ENCODE assay signal across 14 cellular contexts in the genomic region with DNA sequence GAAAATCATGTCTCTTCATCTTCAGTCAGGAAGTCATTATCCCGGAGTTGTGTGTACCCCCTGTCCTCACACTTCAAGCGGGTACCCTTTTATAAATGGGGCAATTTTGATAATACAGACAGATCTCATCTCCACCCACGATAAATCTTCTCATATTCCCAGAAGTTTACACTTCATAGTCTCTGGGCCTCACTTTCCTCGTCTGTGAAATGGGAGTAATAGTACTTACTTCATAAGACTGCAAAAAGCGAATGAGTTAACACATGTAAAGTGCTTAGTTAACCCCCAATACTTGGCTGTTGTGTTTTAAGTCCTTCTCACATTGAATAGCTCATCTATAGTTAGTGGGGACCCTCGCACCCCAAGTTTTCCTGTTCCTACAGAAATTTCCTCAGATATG. TPM values are rescaled to one million over a fixed set of nuclear protein-coding genes. Genes with fewer than 3 reads are reported as not detected.
DNase-seq lines count a peak whose midpoint lies in the region; TF ChIP-seq lines count a peak whose summit lies in the region.
"Had no signal": no experiment of that assay in that cellular context is flagged by ENCODE, and none has a peak within 500 bp of the region (broad histone marks: within the 10 kb centered on the region; RNA-seq: fewer than 3 reads in every experiment).

No MANE protein-coding gene starts in this region.

- H3K9me3 Mint-ChIP-seq in T-helper 1 cell treated with Interleukin-12 subunit alpha and Interleukin-12 subunit beta and Interleukin-4 antibody, amounts not matched to agents 30 μg/mL and 1 μg/mL, for 36 hours: no peaks in the 10 kb centered on the region
- H3K9me3 Mint-ChIP-seq in activated naive CD8-positive, alpha-beta T cell treated with anti-CD3 and anti-CD28 coated beads for 36 hours: no peaks in the 10 kb centered on the region
- no peaks in the 10 kb centered on the region for H3K9me3 Mint-ChIP-seq in immature natural killer cell
- peaks cover 2% of the 10 kb centered on the region for H3K9me3 Mint-ChIP-seq in nephron progenitor cell

- no peak overlapping the region for H3K4me3 Mint-ChIP-seq in T-helper 1 cell treated with Interleukin-12 subunit alpha and Interleukin-12 subunit beta and Interleukin-4 antibody, amounts not matched to agents 30 μg/mL and 1 μg/mL, for 36 hours
- no peak overlapping the region for H3K4me3 Mint-ChIP-seq in activated naive CD8-positive, alpha-beta T cell treated with anti-CD3 and anti-CD28 coated beads for 36 hours
- H3K4me3 Mint-ChIP-seq in immature natural killer cell (no peak overlapping the region), nephron progenitor cell (no peak overlapping the region)

- peaks cover 40% of the 10 kb centered on the region for H3K36me3 Mint-ChIP-seq in T-helper 1 cell treated with Interleukin-12 subunit alpha and Interleukin-12 subunit beta and Interleukin-4 antibody, amounts not matched to agents 30 μg/mL and 1 μg/mL, for 36 hours (ENCODE audit: low read depth)
- H3K36me3 Mint-ChIP-seq in activated naive CD8-positive, alpha-beta T cell treated with anti-CD3 and anti-CD28 coated beads for 36 hours: peaks cover 41% of the 10 kb centered on the region
- peaks cover 13 to 23% (median 14%) of the 10 kb centered on the region in 3 donors for H3K36me3 Mint-ChIP-seq in immature natural killer cell
- peaks cover 31% of the 10 kb centered on the region for H3K36me3 Mint-ChIP-seq in nephron progenitor cell (ENCODE audit: low read depth)

- no peaks in the 10 kb centered on the region for H3K27me3 Mint-ChIP-seq in T-helper 1 cell treated with Interleukin-12 subunit alpha and Interleukin-12 subunit beta and Interleukin-4 antibody, amounts not matched to agents 30 μg/mL and 1 μg/mL, for 36 hours (ENCODE audit: low read depth)
- H3K27me3 Mint-ChIP-seq in activated naive CD8-positive, alpha-beta T cell treated with anti-CD3 and anti-CD28 coated beads for 36 hours: no peaks in the 10 kb centered on the region
- H3K27me3 Mint-ChIP-seq in immature natural killer cell (ENCODE audit: low read depth in 3 of 3) (peaks cover 3 to 4% (median 3%) of the 10 kb centered on the region in 3 donors), nephron progenitor cell (ENCODE audit: low read depth, poor library complexity) (no peaks in the 10 kb centered on the region)

- TF ChIP-seq CTCF in nephron progenitor cell (IDR thresholded peaks at IDR 0.05): no peak

- peak overlapping the region; percentile 15 for H3K27ac ChIP-seq in temporal lobe (ENCODE audit: low read depth, low read length)

- H3K27ac Mint-ChIP-seq in T-helper 1 cell treated with Interleukin-12 subunit alpha and Interleukin-12 subunit beta and Interleukin-4 antibody, amounts not matched to agents 30 μg/mL and 1 μg/mL, for 36 hours: peak overlapping the region; percentile 67
- peak overlapping the region; percentile 80 for H3K27ac Mint-ChIP-seq in activated naive CD8-positive, alpha-beta T cell treated with anti-CD3 and anti-CD28 coated beads for 36 hours
- H3K27ac Mint-ChIP-seq in immature natural killer cell: peak overlapping the region; percentile 32 to 91 (median 86)
- H3K27ac Mint-ChIP-seq in nephron progenitor cell: no peak overlapping the region

- DNase-seq in T-helper 1 cell (no peak), immature natural killer cell (no peak), pons (ENCODE audit: low spot score) (no peak), nephron progenitor cell (no peak), kidney glomerular epithelial cell (lab: John Stamatoyannopoulos, UW) (no peak)
- no peak for DNase-seq in activated naive CD8-positive, alpha-beta T cell treated with anti-CD3 and anti-CD28 coated beads for 36 hours
- DNase-seq: 8988T; activated CD4-positive, alpha-beta T cell treated with anti-CD3 and anti-CD28 coated beads, Interleukin-2, amount 50 U/mL, for 1 hour; activated gamma-delta T cell treated with Interleukin-2 at 50 U/mL for 16 hours; NCI-H1105; NCI-H446 had no signal

- H3K4me1 Mint-ChIP-seq in T-helper 1 cell treated with Interleukin-12 subunit alpha and Interleukin-12 subunit beta and Interleukin-4 antibody, amounts not matched to agents 30 μg/mL and 1 μg/mL, for 36 hours (ENCODE audit: low read depth): peaks cover 44% of the 10 kb centered on the region
- peaks cover 46% of the 10 kb centered on the region for H3K4me1 Mint-ChIP-seq in activated naive CD8-positive, alpha-beta T cell treated with anti-CD3 and anti-CD28 coated beads for 36 hours
- peaks cover 42 to 43% of the 10 kb centered on the region in 2 donors for H3K4me1 Mint-ChIP-seq in immature natural killer cell
- peaks cover 20% of the 10 kb centered on the region for H3K4me1 Mint-ChIP-seq in nephron progenitor cell

RNA-seq across cellular contexts. Expression of a gene that starts 0.8 kb away (rescaled TPM):
- under 1 TPM in 1 of 2 experiments, not detected in 1; 0.04 TPM for total RNA-seq in activated naive CD8-positive, alpha-beta T cell treated with anti-CD3 and anti-CD28 coated beads for 36 hours
- under 1 TPM in 1 of 3 donors, not detected in 2; 0.13 TPM for polyA plus RNA-seq in immature natural killer cell
- total RNA-seq in temporal lobe: under 0.01 TPM

RNA-seq across cellular contexts. Expression of a gene that starts 37.8 kb away (rescaled TPM):
- 100 to 1,000 TPM; 725 to 753 TPM for total RNA-seq in activated naive CD8-positive, alpha-beta T cell treated with anti-CD3 and anti-CD28 coated beads for 36 hours
- polyA plus RNA-seq in immature natural killer cell: 1,000 to 10,000 TPM; 1,142 to 1,239 (median 1,223) TPM
- total RNA-seq in temporal lobe: 127 TPM

RNA-seq across cellular contexts. Expression of a gene that starts 52.1 kb away (rescaled TPM):
- total RNA-seq in activated naive CD8-positive, alpha-beta T cell treated with anti-CD3 and anti-CD28 coated beads for 36 hours: not detected
- not detected for polyA plus RNA-seq in immature natural killer cell
- total RNA-seq in temporal lobe: not detected
- total RNA-seq: right atrium auricular region had no signal
